In the genomic region with DNA sequence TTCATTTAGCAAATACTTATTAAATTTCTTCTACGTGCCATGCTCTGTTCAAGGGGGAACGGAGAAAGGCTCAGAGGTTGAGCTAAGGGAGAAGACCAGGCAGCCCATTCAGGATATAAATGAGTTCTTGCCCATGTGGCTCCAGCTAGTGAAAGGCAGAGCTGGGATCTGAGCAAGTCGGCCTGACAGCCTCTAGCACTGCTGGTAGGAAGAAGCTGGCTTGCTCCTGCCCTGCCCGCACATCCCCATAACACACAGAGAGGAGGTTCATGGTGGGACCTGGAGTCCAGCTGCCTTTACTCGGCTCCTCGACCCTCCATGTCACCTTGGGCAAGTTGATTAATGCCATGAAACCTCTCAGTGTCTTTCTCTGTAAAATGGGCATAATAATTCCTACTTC, we compare ENCODE assay signal across 13 cellular contexts. TPM values are rescaled to one million over a fixed set of nuclear protein-coding genes. Genes with fewer than 3 reads are reported as not detected.
DNase-seq lines count a peak whose midpoint lies in the region; ATAC-seq and TF ChIP-seq lines count a peak whose summit lies in the region.
"Had no signal": no experiment of that assay in that cellular context is flagged by ENCODE, and none has a peak within 500 bp of the region (broad histone marks: within the 10 kb centered on the region; RNA-seq: fewer than 3 reads in every experiment).

No MANE protein-coding gene starts in this region.

- H3K36me3 ChIP-seq in heart right ventricle, result peaks cover 0 to 23% (median 0%) of the 10 kb centered on the region in 9 donors
- peaks cover 14% of the 10 kb centered on the region for H3K36me3 ChIP-seq in muscle layer of colon (ENCODE audit: insufficient read depth, low read length)
- peaks cover 0 to 15% (median 4%) of the 10 kb centered on the region in 4 donors for H3K36me3 ChIP-seq in upper lobe of left lung

- 67 to 74% methylated on average over 6 of the region's 6 CpGs for WGBS in heart right ventricle, 2 donors
- WGBS in upper lobe of left lung, 2 donors, result 60 to 65% methylated on average over 6 of the region's 6 CpGs

- H3K9me3 ChIP-seq in heart right ventricle, result no peaks in the 10 kb centered on the region
- H3K9me3 ChIP-seq in muscle layer of colon (ENCODE audit: low read length), result no peaks in the 10 kb centered on the region
- H3K9me3 ChIP-seq in upper lobe of left lung, result no peaks in the 10 kb centered on the region

- H3K4me3 ChIP-seq in heart right ventricle (peak overlapping the region; percentile 3 to 72 (median 56)), muscle layer of colon (ENCODE audit: low read depth in 1 of 2, low read length in 2 of 2) (peak overlapping the region; percentile 6 to 80), upper lobe of left lung (peak overlapping the region; percentile 54 to 74 (median 64))
- H3K4me3 ChIP-seq: SK-N-MC had no signal

- H3K27ac Mint-ChIP-seq in activated T-helper 1 cell treated with anti-CD3 and anti-CD28 coated beads, Interleukin-12 subunit alpha, Interleukin-12 subunit beta, Interleukin-2, Interleukin-4 antibody, amounts not matched to agents 30 ng/mL and 10 ng/mL and 1 ng/mL, durations not matched to agents 14 hours and 24 hours and 36 hours, result no peak overlapping the region
- H3K27ac Mint-ChIP-seq: activated CD4-positive, alpha-beta memory T cell treated with anti-CD3 and anti-CD28 coated beads for 36 hours had no signal

- peaks cover 0 to 10% (median 5%) of the 10 kb centered on the region in 7 donors for H3K27me3 ChIP-seq in heart right ventricle
- H3K27me3 ChIP-seq in muscle layer of colon (ENCODE audit: control insufficient read depth in 1 of 2, insufficient read depth in 2 of 2, low read length in 2 of 2), result no peaks in the 10 kb centered on the region
- H3K27me3 ChIP-seq in upper lobe of left lung, result no peaks in the 10 kb centered on the region

- H3K27me3 Mint-ChIP-seq in activated T-helper 1 cell treated with anti-CD3 and anti-CD28 coated beads, Interleukin-12 subunit alpha, Interleukin-12 subunit beta, Interleukin-2, Interleukin-4 antibody, amounts not matched to agents 30 ng/mL and 10 ng/mL and 1 ng/mL, durations not matched to agents 14 hours and 24 hours and 36 hours (ENCODE audit: insufficient read depth), result peaks cover 34% of the 10 kb centered on the region

- no peak for TF ChIP-seq EP300 in upper lobe of left lung (IDR thresholded peaks at IDR 0.05)

- no peak for TF ChIP-seq POLR2A in upper lobe of left lung (IDR thresholded peaks at IDR 0.05)

- peak overlapping the region; percentile 22 for H3K4me3 Mint-ChIP-seq in activated T-helper 1 cell treated with anti-CD3 and anti-CD28 coated beads, Interleukin-12 subunit alpha, Interleukin-12 subunit beta, Interleukin-2, Interleukin-4 antibody, amounts not matched to agents 30 ng/mL and 10 ng/mL and 1 ng/mL, durations not matched to agents 14 hours and 24 hours and 36 hours
- H3K4me3 Mint-ChIP-seq: activated CD4-positive, alpha-beta memory T cell treated with anti-CD3 and anti-CD28 coated beads for 36 hours had no signal

- intact Hi-C loops in heart right ventricle (cut with DNase I) (loop anchor here in 3 of 10 donors (5.0 kb wide), 2 partner anchors 33 to 43 kb away; partner anchors contain the start of gene PRPF19 (in 1 of the 3)), left ventricle myocardium superior (cut with micrococcal nuclease) (no loop called here)
- intact Hi-C loops in activated T-helper 1 cell treated with anti-CD3 and anti-CD28 coated beads, Interleukin-12 subunit alpha, Interleukin-12 subunit beta, Interleukin-2, Interleukin-4 antibody, amounts not matched to agents 30 ng/mL and 10 ng/mL and 1 ng/mL, durations not matched to agents 14 hours and 24 hours and 36 hours (cut with micrococcal nuclease), result no loop called here

- no peaks in the 10 kb centered on the region for H3K36me3 Mint-ChIP-seq in activated T-helper 1 cell treated with anti-CD3 and anti-CD28 coated beads, Interleukin-12 subunit alpha, Interleukin-12 subunit beta, Interleukin-2, Interleukin-4 antibody, amounts not matched to agents 30 ng/mL and 10 ng/mL and 1 ng/mL, durations not matched to agents 14 hours and 24 hours and 36 hours (ENCODE audit: low read depth)
- H3K36me3 Mint-ChIP-seq: activated CD4-positive, alpha-beta memory T cell treated with anti-CD3 and anti-CD28 coated beads for 36 hours had no signal

- ATAC-seq in heart right ventricle, result no peak
- no peak for ATAC-seq in left ventricle myocardium superior
- ATAC-seq in upper lobe of left lung (ENCODE audit: low FRiP score in 2 of 2), result no peak
- no peak for ATAC-seq in HG03025 (IDR thresholded peaks at IDR 0.05; ENCODE audit: low FRiP score, unreplicated experiment)

- TF ChIP-seq CTCF in heart right ventricle (IDR thresholded peaks at IDR 0.05), result no peak
- no peak for TF ChIP-seq CTCF in upper lobe of left lung (IDR thresholded peaks at IDR 0.05)

- H3K9ac ChIP-seq in muscle layer of colon (ENCODE audit: low read length), result no peak overlapping the region

- H3K4me1 Mint-ChIP-seq in activated T-helper 1 cell treated with anti-CD3 and anti-CD28 coated beads, Interleukin-12 subunit alpha, Interleukin-12 subunit beta, Interleukin-2, Interleukin-4 antibody, amounts not matched to agents 30 ng/mL and 10 ng/mL and 1 ng/mL, durations not matched to agents 14 hours and 24 hours and 36 hours (ENCODE audit: low read depth), result peaks cover 15% of the 10 kb centered on the region

- H3K9me3 Mint-ChIP-seq in activated T-helper 1 cell treated with anti-CD3 and anti-CD28 coated beads, Interleukin-12 subunit alpha, Interleukin-12 subunit beta, Interleukin-2, Interleukin-4 antibody, amounts not matched to agents 30 ng/mL and 10 ng/mL and 1 ng/mL, durations not matched to agents 14 hours and 24 hours and 36 hours, result no peaks in the 10 kb centered on the region
- H3K9me3 Mint-ChIP-seq: activated CD4-positive, alpha-beta memory T cell treated with anti-CD3 and anti-CD28 coated beads for 36 hours had no signal

- H3K4me1 ChIP-seq in heart right ventricle, result peaks cover 0 to 76% (median 29%) of the 10 kb centered on the region in 9 donors
- H3K4me1 ChIP-seq in muscle layer of colon (ENCODE audit: insufficient read depth, low read length), result peaks cover 22% of the 10 kb centered on the region
- H3K4me1 ChIP-seq in upper lobe of left lung, result peaks cover 22 to 44% (median 32%) of the 10 kb centered on the region in 4 donors

- no peak for DNase-seq in heart right ventricle
- no peak for DNase-seq in left ventricle myocardium superior
- DNase-seq in activated T-helper 1 cell treated with anti-CD3 and anti-CD28 coated beads, Interleukin-12 subunit alpha, Interleukin-12 subunit beta, Interleukin-2, Interleukin-4 antibody, amounts not matched to agents 30 ng/mL and 10 ng/mL and 1 ng/mL, durations not matched to agents 14 hours and 24 hours and 36 hours (ENCODE audit: low spot score), result no peak
- no peak for DNase-seq in upper lobe of left lung
- DNase-seq in SW480 (ENCODE audit: low spot score), result no peak
- DNase-seq in AG20443 (ENCODE audit: low spot score), result no peak
- DNase-seq: activated CD4-positive, alpha-beta memory T cell treated with anti-CD3 and anti-CD28 coated beads for 36 hours; AML-193; NCI-H1048 had no signal

- H3K27ac ChIP-seq in heart right ventricle (peak overlapping the region in 8 of 10 donors; percentile 13 to 96 (median 87)), muscle layer of colon (ENCODE audit: low read depth, low read length) (no peak overlapping the region), upper lobe of left lung (peak overlapping the region in 3 of 4 donors; percentile 46 to 99 (median 93))
- H3K27ac ChIP-seq: epithelial cell of prostate, SK-N-MC had no signal

RNA-seq across cellular contexts. Expression of gene SLC15A3, which starts 2.0 kb away (rescaled TPM):
- 10 to 100 TPM in 9 of 10 donors, 1 to 10 TPM in 1; 9.5 to 52.4 (median 18.5) TPM for total RNA-seq in heart right ventricle
- 10 to 100 TPM; 21.3 to 36.9 TPM for polyA plus RNA-seq in heart right ventricle
- 16.8 TPM for total RNA-seq in left ventricle myocardium superior
- total RNA-seq in activated T-helper 1 cell treated with anti-CD3 and anti-CD28 coated beads, Interleukin-12 subunit alpha, Interleukin-12 subunit beta, Interleukin-2, Interleukin-4 antibody, amounts not matched to agents 30 ng/mL and 10 ng/mL and 1 ng/mL, durations not matched to agents 14 hours and 24 hours and 36 hours, result 1.7 and 2.0 TPM in 2 replicates
- total RNA-seq in upper lobe of left lung, result 100 to 1,000 TPM in 4 of 6 donors, 10 to 100 TPM in 2; 29.5 to 186 (median 115) TPM

RNA-seq across cellular contexts. Expression of gene CD6, which starts 21.5 kb away (rescaled TPM):
- total RNA-seq in heart right ventricle (1 to 10 TPM in 2 of 10 donors, under 1 TPM in 7, not detected in 1; 0.17 to 4.5 (median 0.46) TPM), left ventricle myocardium superior (0.20 TPM), upper lobe of left lung (10 to 100 TPM in 2 of 6 donors, 1 to 10 TPM in 4; 3.8 to 27.2 (median 5.3) TPM)
- polyA plus RNA-seq in heart right ventricle, result under 1 TPM; 0.07 to 0.12 TPM
- 411 and 416 TPM in 2 replicates for total RNA-seq in activated T-helper 1 cell treated with anti-CD3 and anti-CD28 coated beads, Interleukin-12 subunit alpha, Interleukin-12 subunit beta, Interleukin-2, Interleukin-4 antibody, amounts not matched to agents 30 ng/mL and 10 ng/mL and 1 ng/mL, durations not matched to agents 14 hours and 24 hours and 36 hours

RNA-seq across cellular contexts. Expression of gene TMEM132A, which starts 25.8 kb away (rescaled TPM):
- total RNA-seq in heart right ventricle, result 10 to 100 TPM in 2 of 10 donors, 1 to 10 TPM in 8; 3.7 to 12.9 (median 6.5) TPM
- polyA plus RNA-seq in heart right ventricle, result 10 to 100 TPM; 10.0 to 16.4 TPM
- 5.9 TPM for total RNA-seq in left ventricle myocardium superior
- 2.4 and 3.2 TPM in 2 replicates for total RNA-seq in activated T-helper 1 cell treated with anti-CD3 and anti-CD28 coated beads, Interleukin-12 subunit alpha, Interleukin-12 subunit beta, Interleukin-2, Interleukin-4 antibody, amounts not matched to agents 30 ng/mL and 10 ng/mL and 1 ng/mL, durations not matched to agents 14 hours and 24 hours and 36 hours
- total RNA-seq in upper lobe of left lung, result 10 to 100 TPM in 2 of 6 donors, 1 to 10 TPM in 4; 3.6 to 18.2 (median 9.4) TPM

RNA-seq across cellular contexts. Expression of gene TMEM109, which starts 36.1 kb away (rescaled TPM):
- 100 to 1,000 TPM in 2 of 10 donors, 10 to 100 TPM in 8; 78.6 to 115 (median 92.7) TPM for total RNA-seq in heart right ventricle
- polyA plus RNA-seq in heart right ventricle, result 100 to 1,000 TPM in 1 of 2 donors, 10 to 100 TPM in 1; 53.3 to 121 TPM
- 97.0 TPM for total RNA-seq in left ventricle myocardium superior
- total RNA-seq in activated T-helper 1 cell treated with anti-CD3 and anti-CD28 coated beads, Interleukin-12 subunit alpha, Interleukin-12 subunit beta, Interleukin-2, Interleukin-4 antibody, amounts not matched to agents 30 ng/mL and 10 ng/mL and 1 ng/mL, durations not matched to agents 14 hours and 24 hours and 36 hours, result 138 and 143 TPM in 2 replicates
- 100 to 1,000 TPM in 5 of 6 donors, 10 to 100 TPM in 1; 27.2 to 153 (median 129) TPM for total RNA-seq in upper lobe of left lung

RNA-seq across cellular contexts. Expression of gene PRPF19, which starts 43.6 kb away (rescaled TPM):
- total RNA-seq in heart right ventricle (10 to 100 TPM; 32.0 to 49.7 (median 39.4) TPM), left ventricle myocardium superior (41.5 TPM), upper lobe of left lung (10 to 100 TPM; 10.5 to 72.8 (median 55.1) TPM)
- 10 to 100 TPM; 50.3 to 53.0 TPM for polyA plus RNA-seq in heart right ventricle
- 221 and 222 TPM in 2 replicates for total RNA-seq in activated T-helper 1 cell treated with anti-CD3 and anti-CD28 coated beads, Interleukin-12 subunit alpha, Interleukin-12 subunit beta, Interleukin-2, Interleukin-4 antibody, amounts not matched to agents 30 ng/mL and 10 ng/mL and 1 ng/mL, durations not matched to agents 14 hours and 24 hours and 36 hours

Comparison
In these comparisons a context has a peak if more than half of its experiments do, and no peak if none do; other contexts are left out.
1. RNA of gene CD6, which starts 21.5 kb away (total RNA-seq): 411 to 416 TPM in activated T-helper 1 cell treated with anti-CD3 and anti-CD28 coated beads, Interleukin-12 subunit alpha, Interleukin-12 subunit beta, Interleukin-2, Interleukin-4 antibody, amounts not matched to agents 30 ng/mL and 10 ng/mL and 1 ng/mL, durations not matched to agents 14 hours and 24 hours and 36 hours; 3.8 to 27.2 TPM in upper lobe of left lung, 0.17 to 4.5 TPM in heart right ventricle and 0.20 TPM in left ventricle myocardium superior (single experiment); every median in the first group is over 10 times any median in the second.
2. Peak in every context shown above with its lines, with median percentiles within 50 percentile points of each other: H3K4me3 ChIP-seq.